ENCODE assay signal across 9 cellular contexts in the genomic region with DNA sequence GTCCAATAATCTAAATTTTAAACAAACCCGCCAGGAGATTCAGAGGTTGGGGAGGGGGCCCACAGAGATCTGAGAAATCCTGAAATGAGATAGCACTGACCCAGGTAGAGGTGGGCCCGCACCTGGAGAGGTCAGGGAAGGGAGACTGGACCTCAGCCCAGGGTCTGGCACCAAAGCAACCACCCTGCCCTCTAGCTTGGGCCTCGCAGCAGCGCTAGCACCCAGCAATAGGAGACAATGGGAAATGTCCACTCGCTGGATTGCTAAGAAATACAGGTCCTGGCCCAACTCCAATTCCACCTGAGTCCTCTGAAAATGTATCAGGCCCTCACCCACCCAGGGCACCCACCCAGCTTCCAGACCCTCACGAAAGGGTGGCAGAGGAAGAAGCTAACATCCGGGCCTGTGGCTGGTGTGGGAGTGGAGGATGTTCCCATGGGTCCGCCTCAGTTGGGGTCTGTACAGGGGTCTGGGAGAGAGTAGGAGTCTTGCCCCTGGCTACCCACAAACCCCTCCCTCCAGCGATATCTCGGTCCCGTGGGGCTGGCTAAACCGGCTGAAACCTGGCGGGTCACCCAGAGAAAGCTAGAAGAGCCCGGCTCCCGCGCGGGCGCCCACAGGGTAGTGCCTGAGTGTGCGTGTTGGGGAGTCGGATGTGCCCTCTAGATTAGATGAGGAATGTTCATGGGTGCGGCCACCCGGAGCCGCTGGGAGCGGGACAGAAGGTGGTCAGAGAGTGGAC. TPM values are rescaled to one million over a fixed set of nuclear protein-coding genes. Genes with fewer than 3 reads are reported as not detected.
A peak's percentile ranks its signal among the peaks of the same experiment; 100 is the strongest.
DNase-seq lines count a peak whose midpoint lies in the region; TF ChIP-seq lines count a peak whose summit lies in the region.
"Had no signal": no experiment of that assay in that cellular context is flagged by ENCODE, and none has a peak within 500 bp of the region (broad histone marks: within the 10 kb centered on the region; RNA-seq: fewer than 3 reads in every experiment).

No MANE protein-coding gene starts in this region.

- H3K27me3 Mint-ChIP-seq in activated CD4-positive, alpha-beta T cell treated with anti-CD3 and anti-CD28 coated beads, Interleukin-2, amount 10 ng/mL, durations not matched to agents 7 days and 5 days, result peaks cover 33% of the 10 kb centered on the region

- H2AFZ ChIP-seq in mesenchymal stem cell (ENCODE audit: low read depth, low read length) (no peak overlapping the region), GM23248 (no peak overlapping the region)

- TF ChIP-seq POLR2A in testis (IDR thresholded peaks at IDR 0.05), result no peak

- H3K36me3 ChIP-seq in mesenchymal stem cell (ENCODE audit: control insufficient read depth in 1 of 2, insufficient read depth in 2 of 2, low read depth in 1 of 2, low read length in 2 of 2), result no peaks in the 10 kb centered on the region
- no peaks in the 10 kb centered on the region for H3K36me3 ChIP-seq in testis (ENCODE audit: low read depth, missing control alignments)
- H3K36me3 ChIP-seq in GM23248 (ENCODE audit: low read depth), result no peaks in the 10 kb centered on the region

- H4K91ac ChIP-seq in mesenchymal stem cell (ENCODE audit: low read length), result no peak overlapping the region

- H3F3A ChIP-seq in GM23248 (ENCODE audit: insufficient read depth), result no peaks in the 10 kb centered on the region

- H3K9me2 ChIP-seq in GM23248 (ENCODE audit: insufficient read depth), result no peaks in the 10 kb centered on the region

- H3K9me3 Mint-ChIP-seq in activated CD4-positive, alpha-beta T cell treated with anti-CD3 and anti-CD28 coated beads, Interleukin-2, amount 10 ng/mL, durations not matched to agents 7 days and 5 days, result no peaks in the 10 kb centered on the region

- peak overlapping the region; percentile 96 for H3K27ac ChIP-seq in cingulate gyrus (ENCODE audit: low read depth, low read length)
- H3K27ac ChIP-seq in mesenchymal stem cell (ENCODE audit: low read length, poor library complexity, severe bottlenecking), result no peak overlapping the region
- H3K27ac ChIP-seq in testis, result no peak overlapping the region
- no peak overlapping the region for H3K27ac ChIP-seq in GM23248

- no peak overlapping the region for H2BK5ac ChIP-seq in mesenchymal stem cell (ENCODE audit: low read depth, low read length, poor library complexity, severe bottlenecking)

- H3K4me1 ChIP-seq in mesenchymal stem cell (ENCODE audit: control insufficient read depth, insufficient read depth, low read depth, low read length), result peaks cover 19% of the 10 kb centered on the region
- no peaks in the 10 kb centered on the region for H3K4me1 ChIP-seq in testis
- H3K4me1 ChIP-seq in GM23248 (ENCODE audit: insufficient read depth), result no peaks in the 10 kb centered on the region

- H2BK120ac ChIP-seq in mesenchymal stem cell (ENCODE audit: low read depth, low read length), result no peak overlapping the region

- H3K4me2 ChIP-seq in mesenchymal stem cell (ENCODE audit: low read length, poor library complexity, severe bottlenecking), result no peak overlapping the region
- H3K4me2 ChIP-seq in GM23248 (ENCODE audit: unreplicated experiment), result no peak overlapping the region

- no peak overlapping the region for H3K14ac ChIP-seq in mesenchymal stem cell (ENCODE audit: low read length in 2 of 2)

- WGBS in mesenchymal stem cell, result 65% methylated on average over 22 of the region's 24 CpGs
- WGBS in testis, 2 donors, result 42 to 45% methylated on average over 12 to 24 of the region's 24 CpGs
- 69 to 70% methylated on average over 24 of the region's 24 CpGs for WGBS in GM23248 (ENCODE audit: low coverage in 1 of 2, low lambda C conversion rate in 2 of 2, missing lambda C conversion rate in 2 of 2), 2 experiments

- no peaks in the 10 kb centered on the region for H3K79me2 ChIP-seq in GM23248 (ENCODE audit: insufficient read depth)

- H4K20me1 ChIP-seq in GM23248 (ENCODE audit: insufficient read depth), result no peaks in the 10 kb centered on the region

- H4K8ac ChIP-seq in mesenchymal stem cell (ENCODE audit: low read length), result no peak overlapping the region

- no peak for DNase-seq in activated CD4-positive, alpha-beta T cell treated with anti-CD3 and anti-CD28 coated beads, Interleukin-2, amount 10 ng/mL, durations not matched to agents 7 days and 5 days
- no peak for DNase-seq in activated CD4-positive, alpha-beta T cell treated with anti-CD3 and anti-CD28 coated beads for 48 hours
- no peak for DNase-seq in mesenchymal stem cell
- no peak for DNase-seq in testis
- no peak for DNase-seq in iPS-NIHi7 (ENCODE audit: extremely low spot score)
- no peak for DNase-seq in GM23248
- DNase-seq in glomerular visceral epithelial cell (ENCODE audit: extremely low spot score), result no peak

- no peak overlapping the region for H2BK12ac ChIP-seq in mesenchymal stem cell (ENCODE audit: low read length in 2 of 2)

- H2AK5ac ChIP-seq in mesenchymal stem cell (ENCODE audit: low read length, severe bottlenecking), result peak overlapping the region; percentile 4

- H3K4me1 Mint-ChIP-seq in activated CD4-positive, alpha-beta T cell treated with anti-CD3 and anti-CD28 coated beads, Interleukin-2, amount 10 ng/mL, durations not matched to agents 7 days and 5 days, result peaks cover 24% of the 10 kb centered on the region

- no peak overlapping the region for H3K4ac ChIP-seq in mesenchymal stem cell (ENCODE audit: low read depth in 1 of 2, low read length in 2 of 2)

- H3K4me3 Mint-ChIP-seq in activated CD4-positive, alpha-beta T cell treated with anti-CD3 and anti-CD28 coated beads, Interleukin-2, amount 10 ng/mL, durations not matched to agents 7 days and 5 days, result peak overlapping the region; percentile 62

- intact Hi-C loops in testis (cut with DNase I; ENCODE audit: low total_unique reads), result no loop called here

- no peaks in the 10 kb centered on the region for H3K9me3 ChIP-seq in mesenchymal stem cell (ENCODE audit: control insufficient read depth, low read length)
- H3K9me3 ChIP-seq in testis, result no peaks in the 10 kb centered on the region
- no peaks in the 10 kb centered on the region for H3K9me3 ChIP-seq in GM23248 (ENCODE audit: low read depth)

- no peak overlapping the region for H3K23ac ChIP-seq in mesenchymal stem cell (ENCODE audit: low read length in 2 of 2)

- no peak for TF ChIP-seq CTCF in testis (IDR thresholded peaks at IDR 0.05)

- H3K27ac Mint-ChIP-seq in activated CD4-positive, alpha-beta T cell treated with anti-CD3 and anti-CD28 coated beads, Interleukin-2, amount 10 ng/mL, durations not matched to agents 7 days and 5 days, result no peak overlapping the region

- CTCF ChIA-PET in activated CD4-positive, alpha-beta T cell treated with anti-CD3 and anti-CD28 coated beads, Interleukin-2, amount 10 ng/mL, durations not matched to agents 7 days and 5 days (lab: Charles Lee), result interaction anchor here (1.4 kb wide), 1 partner anchor 17 kb away, joined by 3 read pairs; no protein-coding TSS in a partner anchor

- peaks cover 2% of the 10 kb centered on the region for H3K79me1 ChIP-seq in mesenchymal stem cell (replicated peaks; ENCODE audit: low read length, poor library complexity, severe bottlenecking)

- in situ Hi-C loops in GM23248 (cut with MboI), result no loop called here

- H3K36me3 Mint-ChIP-seq in activated CD4-positive, alpha-beta T cell treated with anti-CD3 and anti-CD28 coated beads, Interleukin-2, amount 10 ng/mL, durations not matched to agents 7 days and 5 days (ENCODE audit: low read depth), result no peaks in the 10 kb centered on the region

- no peak overlapping the region for H2BK15ac ChIP-seq in mesenchymal stem cell (ENCODE audit: low read depth, poor library complexity, severe bottlenecking)

- H3K9ac ChIP-seq in mesenchymal stem cell (ENCODE audit: low read length), result no peak overlapping the region
- H3K9ac ChIP-seq in GM23248, result no peak overlapping the region

- H3K18ac ChIP-seq in mesenchymal stem cell (ENCODE audit: low read depth in 1 of 2, low read length in 2 of 2), result no peak overlapping the region

- H3K27me3 ChIP-seq in mesenchymal stem cell (ENCODE audit: control insufficient read depth in 1 of 2, insufficient read depth in 1 of 2, low read length in 2 of 2), result peaks cover 5 to 57% of the 10 kb centered on the region in 2 experiments
- no peaks in the 10 kb centered on the region for H3K27me3 ChIP-seq in testis
- peaks cover 26% of the 10 kb centered on the region for H3K27me3 ChIP-seq in GM23248 (replicated peaks; ENCODE audit: insufficient read depth)

- H3K4me3 ChIP-seq in mesenchymal stem cell (ENCODE audit: insufficient read depth in 1 of 2, low read depth in 1 of 2, low read length in 2 of 2) (peak overlapping the region in 1 of 2 experiments; percentile 64), testis (peak overlapping the region; percentile 52 to 63), GM23248 (no peak overlapping the region)

- POLR2A ChIA-PET in activated CD4-positive, alpha-beta T cell treated with anti-CD3 and anti-CD28 coated beads, Interleukin-2, amount 10 ng/mL, durations not matched to agents 7 days and 5 days (lab: Charles Lee), result no interaction called here

RNA-seq across cellular contexts. Expression of gene PLLP, which starts 1.1 kb away (rescaled TPM):
- total RNA-seq in activated CD4-positive, alpha-beta T cell treated with anti-CD3 and anti-CD28 coated beads, Interleukin-2, amount 10 ng/mL, durations not matched to agents 7 days and 5 days, result under 1 TPM; 0.40 to 0.55 TPM
- 0.11 TPM for polyA plus RNA-seq in mesenchymal stem cell (2013, experiment 1 of 2)
- 0.03 TPM for polyA plus RNA-seq in mesenchymal stem cell (2013, experiment 2 of 2)
- total RNA-seq in testis, result 10 to 100 TPM; 36.1 to 39.4 TPM
- polyA plus RNA-seq in testis (ENCODE audit: insufficient read depth, low read depth, low replicate concordance) (15.0 TPM), GM23248 (2016; fragmentation: Nextera tagmentation; extraction: Ambion mirVana) (0.44 and 0.46 TPM in 2 replicates)
- not detected in 2 replicates for total RNA-seq in GM23248 (2014; rRNA removed; shearing (Covaris generic))
- total RNA-seq: myocyte had no signal

RNA-seq across cellular contexts. Expression of gene ARL2BP, which starts 38.3 kb away (rescaled TPM):
- total RNA-seq in activated CD4-positive, alpha-beta T cell treated with anti-CD3 and anti-CD28 coated beads, Interleukin-2, amount 10 ng/mL, durations not matched to agents 7 days and 5 days, result 10 to 100 TPM; 35.0 to 36.7 TPM
- polyA plus RNA-seq in mesenchymal stem cell (2013, experiment 1 of 2), result 81.6 TPM
- 83.7 TPM for polyA plus RNA-seq in mesenchymal stem cell (2013, experiment 2 of 2)
- total RNA-seq in testis, result 10 to 100 TPM; 88.8 to 92.4 TPM
- polyA plus RNA-seq in testis (ENCODE audit: insufficient read depth, low read depth, low replicate concordance), result 128 TPM
- total RNA-seq in GM23248 (2014; rRNA removed; shearing (Covaris generic)), result 116 and 136 TPM in 2 replicates
- 111 and 114 TPM in 2 replicates for polyA plus RNA-seq in GM23248 (2016; fragmentation: Nextera tagmentation; extraction: Ambion mirVana)

Comparison
In these comparisons a context has a peak if more than half of its experiments do, and no peak if none do; other contexts are left out.
1. RNA of gene PLLP, which starts 1.1 kb away (total RNA-seq): 36.1 to 39.4 TPM in testis; 0.40 to 0.55 TPM in activated CD4-positive, alpha-beta T cell treated with anti-CD3 and anti-CD28 coated beads, Interleukin-2, amount 10 ng/mL, durations not matched to agents 7 days and 5 days and not detected in GM23248; every median in the first group is over 10 times any median in the second.